ENCODE assay signal across 18 cellular contexts in genomic region chr12:39935275-39935674, GRCh38.
DNase-seq lines count a peak whose midpoint lies in the region; ATAC-seq, FAIRE-seq and TF ChIP-seq lines count a peak whose summit lies in the region.
"Had no signal": no experiment of that assay in that cellular context is flagged by ENCODE, and none has a peak within 500 bp of the region (broad histone marks: within the 10 kb centered on the region; RNA-seq: fewer than 3 reads in every experiment).

No MANE protein-coding gene starts in this region.

- CTCF ChIA-PET in A549 (lab: Yijun Ruan, JAX) (interaction anchor here (0.6 kb wide), 1 partner anchor 931 kb away, joined by 3 read pairs; no protein-coding TSS in a partner anchor), GM10248 (lab: Yijun Ruan, JAX) (interaction anchor here (1.4 kb wide), 1 partner anchor 11 kb away, joined by 5 read pairs; no protein-coding TSS in a partner anchor)

- DNase-seq in A549 (ENCODE audit: low read depth in 1 of 2, low spot score in 1 of 2) (no peak), GM03348 (ENCODE audit: low spot score) (peak; percentile 11), adipocyte (ENCODE audit: low read depth) (peak; percentile 36), foreskin keratinocyte (peak in 1 of 2 donors; percentile 32), NCI-H1930 (lab: John Stamatoyannopoulos, UW) (no peak), H4 (ENCODE audit: low spot score) (no peak), Peyer's patch (no peak), GM10248 (ENCODE audit: extremely low spot score) (no peak)
- DNase-seq: activated CD4-positive, alpha-beta T cell treated with anti-CD3 and anti-CD28 coated beads, Interleukin-2, amount 10 ng/mL, durations not matched to agents 24 days and 14 days; DMS79; effector CD8-positive, alpha-beta T cell; naive B cell; NCI-H146; NCI-H510A; T-helper 1 cell had no signal

- no peak for TF ChIP-seq CTCF in A549 (IDR thresholded peaks at IDR 0.05)
- no peak for TF ChIP-seq CTCF in foreskin keratinocyte (conservative IDR thresholded peaks at IDR 0.05)
- no peak for TF ChIP-seq CTCF in Peyer's patch (IDR thresholded peaks at IDR 0.05)
- TF ChIP-seq CTCF in GM10248 (IDR thresholded peaks at IDR 0.05; ENCODE audit: control extremely low read depth, extremely low read depth, low read depth, missing control alignments), result no peak

- TF ChIP-seq EP300 in A549 (IDR thresholded peaks at IDR 0.05), result no peak

- H3K4me1 ChIP-seq in A549, result no peaks in the 10 kb centered on the region
- H3K4me1 ChIP-seq in adipocyte (ENCODE audit: control insufficient read depth, insufficient read depth, low read length), result peaks cover 13% of the 10 kb centered on the region
- no peaks in the 10 kb centered on the region for H3K4me1 ChIP-seq in foreskin keratinocyte
- peaks cover 0 to 4% (median 0%) of the 10 kb centered on the region in 4 donors for H3K4me1 ChIP-seq in Peyer's patch

- H3K9ac ChIP-seq in adipocyte (ENCODE audit: low read length), result no peak overlapping the region
- H3K9ac ChIP-seq: BLaER1 treated with 17β-estradiol and CSF1 and Interleukin-3, amounts not matched to agents 10 nM and 100 nM had no signal

- TF ChIP-seq POLR2A in A549 (IDR thresholded peaks at IDR 0.05; ENCODE audit: low read length) (no peak), Peyer's patch (IDR thresholded peaks at IDR 0.05) (no peak)

- TF ChIP-seq RAD21 in A549 (conservative IDR thresholded peaks at IDR 0.05 in 1 of 2, IDR thresholded peaks at IDR 0.05 in 1 of 2), result no peak

- POLR2A ChIA-PET in A549 (lab: Yijun Ruan, JAX) (no interaction called here), GM10248 (lab: Yijun Ruan, JAX) (no interaction called here)

- FAIRE-seq in A549 (lab: Jason Lieb, UNC), result no peak
- FAIRE-seq: GM12892 had no signal

- ATAC-seq in A549 (no peak), foreskin keratinocyte (peak; percentile 88)
- ATAC-seq: left lobe of liver had no signal

- WGBS in A549 (ENCODE audit: missing lambda C conversion rate), result 70% methylated on average over 1 of the region's 1 CpG

- H3K36me3 ChIP-seq in adipocyte (ENCODE audit: control insufficient read depth, insufficient read depth, low read length, severe bottlenecking) (no peaks in the 10 kb centered on the region), Peyer's patch (no peaks in the 10 kb centered on the region)
- H3K36me3 ChIP-seq: BLaER1 treated with 17β-estradiol and CSF1 and Interleukin-3, amounts not matched to agents 10 nM and 100 nM had no signal

- H3K4me3 ChIP-seq in A549, result no peak overlapping the region
- H3K4me3 ChIP-seq in adipocyte (ENCODE audit: low read length), result no peak overlapping the region
- H3K4me3 ChIP-seq in Peyer's patch, result no peak overlapping the region
- H3K4me3 ChIP-seq: BLaER1 treated with 17β-estradiol and CSF1 and Interleukin-3, amounts not matched to agents 10 nM and 100 nM had no signal

- H3K27me3 ChIP-seq in adipocyte (replicated peaks; ENCODE audit: control insufficient read depth, insufficient read depth, low read length) (no peaks in the 10 kb centered on the region), foreskin keratinocyte (no peaks in the 10 kb centered on the region), Peyer's patch (no peaks in the 10 kb centered on the region)
- H3K27me3 ChIP-seq: BLaER1 treated with 17β-estradiol and CSF1 and Interleukin-3, amounts not matched to agents 10 nM and 100 nM had no signal

- H3K9me3 ChIP-seq in A549, result no peaks in the 10 kb centered on the region
- no peaks in the 10 kb centered on the region for H3K9me3 ChIP-seq in adipocyte (ENCODE audit: control insufficient read depth, low read length)
- H3K9me3 ChIP-seq in Peyer's patch, result no peaks in the 10 kb centered on the region
- H3K9me3 ChIP-seq: BLaER1 treated with 17β-estradiol and CSF1 and Interleukin-3, amounts not matched to agents 10 nM and 100 nM had no signal

- no peak overlapping the region for H3K4me2 ChIP-seq in A549

- H3K27ac ChIP-seq in A549 (no peak overlapping the region), foreskin keratinocyte (no peak overlapping the region), Peyer's patch (no peak overlapping the region)
- H3K27ac ChIP-seq: BLaER1 treated with 17β-estradiol and CSF1 and Interleukin-3, amounts not matched to agents 10 nM and 100 nM had no signal

TF ChIP-seq in A549, 52 proteins besides CTCF, POLR2A, EP300 and RAD21:
- TF ChIP-seq FOSL2 (IDR thresholded peaks at IDR 0.05) (no peak), FOSL2 (CRISPR knock-in tag; IDR thresholded peaks at IDR 0.05) (peak; percentile 27; the same call in 1 of the 2 replicates), RCOR1 (IDR thresholded peaks at IDR 0.05; ENCODE audit: low read depth, low read length) (no peak)

Comparison
In these comparisons a context has a peak if more than half of its experiments do, and no peak if none do; other contexts are left out.
1. DNase-seq: peak in GM03348 (single experiment) and adipocyte (single experiment); none in A549 (0 of 2), NCI-H1930 (0 of 2), H4 (single experiment), Peyer's patch (0 of 3) and GM10248 (single experiment).